In the genomic region with DNA sequence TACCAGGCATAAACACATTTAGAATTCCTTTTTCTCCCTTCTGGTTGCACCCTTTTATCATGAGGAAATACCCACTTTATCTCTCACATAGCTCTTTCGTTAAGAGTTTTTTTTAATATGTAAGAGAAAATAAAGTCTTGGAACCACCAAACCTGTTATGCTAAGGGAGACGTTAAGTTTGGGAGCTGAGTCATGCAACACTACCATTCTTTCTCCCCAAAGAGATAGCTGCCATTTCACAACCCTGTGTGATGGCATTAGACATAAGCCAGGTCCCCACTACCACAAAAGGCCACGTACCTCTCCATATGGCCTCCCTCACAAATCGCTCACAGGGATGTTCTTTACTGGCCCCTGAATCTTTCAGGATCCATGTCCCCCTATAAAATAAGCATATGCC, we compare ENCODE assay signal across 1 cellular context.
TF ChIP-seq lines count a peak whose summit lies in the region.

No MANE protein-coding gene starts in this region.

TF ChIP-seq in HepG2, 621 proteins besides CTCF, POLR2A, EP300 and RAD21:
- TF ChIP-seq, protein P1, sequence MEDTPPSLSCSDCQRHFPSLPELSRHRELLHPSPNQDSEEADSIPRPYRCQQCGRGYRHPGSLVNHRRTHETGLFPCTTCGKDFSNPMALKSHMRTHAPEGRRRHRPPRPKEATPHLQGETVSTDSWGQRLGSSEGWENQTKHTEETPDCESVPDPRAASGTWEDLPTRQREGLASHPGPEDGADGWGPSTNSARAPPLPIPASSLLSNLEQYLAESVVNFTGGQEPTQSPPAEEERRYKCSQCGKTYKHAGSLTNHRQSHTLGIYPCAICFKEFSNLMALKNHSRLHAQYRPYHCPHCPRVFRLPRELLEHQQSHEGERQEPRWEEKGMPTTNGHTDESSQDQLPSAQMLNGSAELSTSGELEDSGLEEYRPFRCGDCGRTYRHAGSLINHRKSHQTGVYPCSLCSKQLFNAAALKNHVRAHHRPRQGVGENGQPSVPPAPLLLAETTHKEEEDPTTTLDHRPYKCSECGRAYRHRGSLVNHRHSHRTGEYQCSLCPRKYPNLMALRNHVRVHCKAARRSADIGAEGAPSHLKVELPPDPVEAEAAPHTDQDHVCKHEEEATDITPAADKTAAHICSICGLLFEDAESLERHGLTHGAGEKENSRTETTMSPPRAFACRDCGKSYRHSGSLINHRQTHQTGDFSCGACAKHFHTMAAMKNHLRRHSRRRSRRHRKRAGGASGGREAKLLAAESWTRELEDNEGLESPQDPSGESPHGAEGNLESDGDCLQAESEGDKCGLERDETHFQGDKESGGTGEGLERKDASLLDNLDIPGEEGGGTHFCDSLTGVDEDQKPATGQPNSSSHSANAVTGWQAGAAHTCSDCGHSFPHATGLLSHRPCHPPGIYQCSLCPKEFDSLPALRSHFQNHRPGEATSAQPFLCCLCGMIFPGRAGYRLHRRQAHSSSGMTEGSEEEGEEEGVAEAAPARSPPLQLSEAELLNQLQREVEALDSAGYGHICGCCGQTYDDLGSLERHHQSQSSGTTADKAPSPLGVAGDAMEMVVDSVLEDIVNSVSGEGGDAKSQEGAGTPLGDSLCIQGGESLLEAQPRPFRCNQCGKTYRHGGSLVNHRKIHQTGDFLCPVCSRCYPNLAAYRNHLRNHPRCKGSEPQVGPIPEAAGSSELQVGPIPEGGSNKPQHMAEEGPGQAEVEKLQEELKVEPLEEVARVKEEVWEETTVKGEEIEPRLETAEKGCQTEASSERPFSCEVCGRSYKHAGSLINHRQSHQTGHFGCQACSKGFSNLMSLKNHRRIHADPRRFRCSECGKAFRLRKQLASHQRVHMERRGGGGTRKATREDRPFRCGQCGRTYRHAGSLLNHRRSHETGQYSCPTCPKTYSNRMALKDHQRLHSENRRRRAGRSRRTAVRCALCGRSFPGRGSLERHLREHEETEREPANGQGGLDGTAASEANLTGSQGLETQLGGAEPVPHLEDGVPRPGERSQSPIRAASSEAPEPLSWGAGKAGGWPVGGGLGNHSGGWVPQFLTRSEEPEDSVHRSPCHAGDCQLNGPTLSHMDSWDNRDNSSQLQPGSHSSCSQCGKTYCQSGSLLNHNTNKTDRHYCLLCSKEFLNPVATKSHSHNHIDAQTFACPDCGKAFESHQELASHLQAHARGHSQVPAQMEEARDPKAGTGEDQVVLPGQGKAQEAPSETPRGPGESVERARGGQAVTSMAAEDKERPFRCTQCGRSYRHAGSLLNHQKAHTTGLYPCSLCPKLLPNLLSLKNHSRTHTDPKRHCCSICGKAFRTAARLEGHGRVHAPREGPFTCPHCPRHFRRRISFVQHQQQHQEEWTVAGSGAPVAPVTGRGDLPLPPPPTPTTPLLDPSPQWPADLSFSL (CRISPR knock-in tag; IDR thresholded peaks at IDR 0.05): no peak
- TF ChIP-seq, protein P2, sequence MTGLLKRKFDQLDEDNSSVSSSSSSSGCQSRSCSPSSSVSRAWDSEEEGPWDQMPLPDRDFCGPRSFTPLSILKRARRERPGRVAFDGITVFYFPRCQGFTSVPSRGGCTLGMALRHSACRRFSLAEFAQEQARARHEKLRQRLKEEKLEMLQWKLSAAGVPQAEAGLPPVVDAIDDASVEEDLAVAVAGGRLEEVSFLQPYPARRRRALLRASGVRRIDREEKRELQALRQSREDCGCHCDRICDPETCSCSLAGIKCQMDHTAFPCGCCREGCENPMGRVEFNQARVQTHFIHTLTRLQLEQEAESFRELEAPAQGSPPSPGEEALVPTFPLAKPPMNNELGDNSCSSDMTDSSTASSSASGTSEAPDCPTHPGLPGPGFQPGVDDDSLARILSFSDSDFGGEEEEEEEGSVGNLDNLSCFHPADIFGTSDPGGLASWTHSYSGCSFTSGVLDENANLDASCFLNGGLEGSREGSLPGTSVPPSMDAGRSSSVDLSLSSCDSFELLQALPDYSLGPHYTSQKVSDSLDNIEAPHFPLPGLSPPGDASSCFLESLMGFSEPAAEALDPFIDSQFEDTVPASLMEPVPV (CRISPR knock-in tag; IDR thresholded peaks at IDR 0.05): no peak
- TF ChIP-seq CREM (IDR thresholded peaks at IDR 0.05): no peak
- TF ChIP-seq CREM (CRISPR knock-in tag; IDR thresholded peaks at IDR 0.05): no peak
- TF ChIP-seq, protein P3, sequence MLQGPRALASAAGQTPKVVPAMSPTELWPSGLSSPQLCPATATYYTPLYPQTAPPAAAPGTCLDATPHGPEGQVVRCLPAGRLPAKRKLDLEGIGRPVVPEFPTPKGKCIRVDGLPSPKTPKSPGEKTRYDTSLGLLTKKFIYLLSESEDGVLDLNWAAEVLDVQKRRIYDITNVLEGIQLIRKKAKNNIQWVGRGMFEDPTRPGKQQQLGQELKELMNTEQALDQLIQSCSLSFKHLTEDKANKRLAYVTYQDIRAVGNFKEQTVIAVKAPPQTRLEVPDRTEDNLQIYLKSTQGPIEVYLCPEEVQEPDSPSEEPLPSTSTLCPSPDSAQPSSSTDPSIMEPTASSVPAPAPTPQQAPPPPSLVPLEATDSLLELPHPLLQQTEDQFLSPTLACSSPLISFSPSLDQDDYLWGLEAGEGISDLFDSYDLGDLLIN (CRISPR knock-in tag; IDR thresholded peaks at IDR 0.05; ENCODE audit: borderline replicate concordance): no peak
